Comparison of ENCODE assay signal across 17 cellular contexts in genomic region chr13:71634605-71635443, GRCh38.
A peak's percentile ranks its signal among the peaks of the same experiment; 100 is the strongest.
DNase-seq lines count a peak whose midpoint lies in the region; ATAC-seq and TF ChIP-seq lines count a peak whose summit lies in the region.
"Had no signal": no experiment of that assay in that cellular context is flagged by ENCODE, and none has a peak within 500 bp of the region (broad histone marks: within the 10 kb centered on the region; RNA-seq: fewer than 3 reads in every experiment).

No MANE protein-coding gene starts in this region.

- H3K9ac ChIP-seq in neural progenitor cell: no peak overlapping the region
- H3K9ac ChIP-seq in PC-3 (ENCODE audit: low read length): no peak overlapping the region

- CTCF ChIA-PET in PC-3 (lab: Charles Lee): no interaction called here

- no peaks in the 10 kb centered on the region for H3K79me2 ChIP-seq in neural progenitor cell (ENCODE audit: low read depth)
- no peaks in the 10 kb centered on the region for H3K79me2 ChIP-seq in PC-3 (ENCODE audit: low read length)

- DNase-seq in ELR (ENCODE audit: low read depth) (peak; percentile 31), NCI-H82 treated with DMSO at 0.1 percent for 48 hours (lab: John Stamatoyannopoulos, UW; ENCODE audit: unreplicated experiment) (peak; percentile 93), fibroblast of villous mesenchyme (ENCODE audit: low read depth) (peak; percentile 91), neural progenitor cell (ENCODE audit: low spot score) (no peak), occipital lobe (lab: John Stamatoyannopoulos, UW) (no peak), PC-3 (no peak)
- DNase-seq: C1 segment of cervical spinal cord; CD8-positive, alpha-beta memory T cell; DND-41; NCI-H1105 treated with DMSO at 0.1 percent for 48 hours; NCI-H1694; NCI-H774; SIG-M5 had no signal

- H3K4me2 ChIP-seq in neural progenitor cell (no peak overlapping the region), PC-3 (ENCODE audit: low read length) (no peak overlapping the region)

- H3K9me3 ChIP-seq in neural progenitor cell (ENCODE audit: low read depth): no peaks in the 10 kb centered on the region
- H3K9me3 ChIP-seq in PC-3 (ENCODE audit: low read length): no peaks in the 10 kb centered on the region
- H3K9me3 ChIP-seq: HAP-1 had no signal

- H3K36me3 Mint-ChIP-seq in neural progenitor cell: peaks cover 7% of the 10 kb centered on the region
- H3K36me3 Mint-ChIP-seq: CD8-positive, alpha-beta memory T cell had no signal

- H3K36me3 ChIP-seq in neural progenitor cell (no peaks in the 10 kb centered on the region), PC-3 (ENCODE audit: low read depth, low read length) (no peaks in the 10 kb centered on the region)
- H3K36me3 ChIP-seq: HAP-1 had no signal

- H3K9me2 ChIP-seq in PC-3 (replicated peaks; ENCODE audit: low read length): no peaks in the 10 kb centered on the region

- no peak overlapping the region for H3K27ac ChIP-seq in neural progenitor cell
- H3K27ac ChIP-seq in PC-3 (ENCODE audit: low read length): no peak overlapping the region
- H3K27ac ChIP-seq: RWPE1 had no signal

- no peak overlapping the region for H2AFZ ChIP-seq in neural progenitor cell (replicated peaks)
- H2AFZ ChIP-seq in PC-3 (ENCODE audit: low read length): no peak overlapping the region

- intact Hi-C loops in PC-3 (cut with micrococcal nuclease): no loop called here

- POLR2A ChIA-PET in PC-3 (lab: Charles Lee; ENCODE audit: unreplicated experiment): no interaction called here

- TF ChIP-seq CTCF in fibroblast of villous mesenchyme (IDR thresholded peaks at IDR 0.05; ENCODE audit: insufficient read depth, low read depth, low read length) (no peak), neural progenitor cell (IDR thresholded peaks at IDR 0.05) (no peak), PC-3 (conservative IDR thresholded peaks at IDR 0.05; ENCODE audit: low read depth, low read length) (no peak)

- H3K4me3 ChIP-seq in fibroblast of villous mesenchyme (ENCODE audit: low read depth, low read length): no peak overlapping the region
- no peak overlapping the region for H3K4me3 ChIP-seq in neural progenitor cell
- no peak overlapping the region for H3K4me3 ChIP-seq in PC-3 (ENCODE audit: low read length)
- H3K4me3 ChIP-seq: HAP-1, K562 had no signal

- ATAC-seq in HG03520 (IDR thresholded peaks at IDR 0.05; ENCODE audit: unreplicated experiment) (no peak), PC-3 (no peak; the same call in 1 of the 2 replicates)
- ATAC-seq: K562 had no signal

- no peak overlapping the region for H3K4me3 Mint-ChIP-seq in neural progenitor cell
- H3K4me3 Mint-ChIP-seq: CD8-positive, alpha-beta memory T cell had no signal

- no peaks in the 10 kb centered on the region for H3K27me3 Mint-ChIP-seq in neural progenitor cell (ENCODE audit: insufficient read depth, low read depth)
- H3K27me3 Mint-ChIP-seq: CD8-positive, alpha-beta memory T cell had no signal

- H3K27me3 ChIP-seq in neural progenitor cell (no peaks in the 10 kb centered on the region), PC-3 (ENCODE audit: low read length) (no peaks in the 10 kb centered on the region)

- H3K9me3 Mint-ChIP-seq in neural progenitor cell: no peaks in the 10 kb centered on the region

- BruUV-seq in PC-3 (replicated peaks; lab: Mats Ljungman, UMichigan): no TSS peak

- peak overlapping the region; percentile 20 for H3K27ac Mint-ChIP-seq in neural progenitor cell
- H3K27ac Mint-ChIP-seq: CD8-positive, alpha-beta memory T cell had no signal

- no peaks in the 10 kb centered on the region for H3F3A ChIP-seq in neural progenitor cell (ENCODE audit: low read depth)
- no peaks in the 10 kb centered on the region for H3F3A ChIP-seq in PC-3 (ENCODE audit: low read length, unreplicated experiment)

- peaks cover 17% of the 10 kb centered on the region for H3K4me1 ChIP-seq in neural progenitor cell
- H3K4me1 ChIP-seq in PC-3 (ENCODE audit: insufficient read depth, low read length): no peaks in the 10 kb centered on the region

- H3K4me1 Mint-ChIP-seq in neural progenitor cell: peaks cover 49% of the 10 kb centered on the region
- H3K4me1 Mint-ChIP-seq: CD8-positive, alpha-beta memory T cell had no signal

- H4K20me1 ChIP-seq in neural progenitor cell (ENCODE audit: low read depth) (no peaks in the 10 kb centered on the region), PC-3 (ENCODE audit: low read length) (no peaks in the 10 kb centered on the region)

Comparison
In these comparisons a context has a peak if more than half of its experiments do, and no peak if none do; other contexts are left out.
1. DNase-seq: peak in ELR (single experiment), NCI-H82 treated with DMSO at 0.1 percent for 48 hours (single experiment) and fibroblast of villous mesenchyme (single experiment); none in neural progenitor cell (single experiment), occipital lobe (single experiment) and PC-3 (single experiment).